In the genomic region with DNA sequence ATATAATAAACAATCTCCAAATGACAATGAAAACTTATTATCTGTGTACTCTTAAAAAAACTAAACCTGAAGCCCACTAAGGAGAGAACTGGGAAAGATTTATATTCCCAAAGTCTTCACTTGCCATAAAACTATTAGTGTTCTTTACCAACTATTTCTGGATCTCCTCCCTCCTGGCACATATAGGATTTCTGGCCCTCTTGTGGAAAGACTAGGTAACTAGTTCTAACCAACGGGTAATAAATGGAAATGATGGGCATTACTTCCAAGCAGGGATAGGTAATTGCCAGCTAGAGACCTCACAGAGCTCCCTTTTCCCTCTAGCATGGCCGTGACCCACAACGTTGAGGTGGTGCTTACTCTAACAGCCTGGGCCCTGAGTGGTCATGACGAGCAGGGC, we compare ENCODE assay signal across 9 cellular contexts.
DNase-seq lines count a peak whose midpoint lies in the region; ATAC-seq and TF ChIP-seq lines count a peak whose summit lies in the region.
"Had no signal": no experiment of that assay in that cellular context is flagged by ENCODE, and none has a peak within 500 bp of the region (broad histone marks: within the 10 kb centered on the region; RNA-seq: fewer than 3 reads in every experiment).

No MANE protein-coding gene starts in this region.

- TF ChIP-seq POLR2A in heart left ventricle (IDR thresholded peaks at IDR 0.05) = no peak

- WGBS in heart left ventricle, 4 donors = 25 to 43% (median 35%) methylated on average over 4 of the region's 4 CpGs

- no peaks in the 10 kb centered on the region for H3K36me3 ChIP-seq in heart left ventricle
- no peaks in the 10 kb centered on the region for H3K36me3 ChIP-seq in OCI-LY3 (replicated peaks; ENCODE audit: low read depth, low read length)

- H3K79me2 ChIP-seq in OCI-LY3 (ENCODE audit: low read length) = no peaks in the 10 kb centered on the region

- H3K36me3 Mint-ChIP-seq in effector memory CD8-positive, alpha-beta T cell (ENCODE audit: insufficient read depth) = no peaks in the 10 kb centered on the region

- no peak for ATAC-seq in heart left ventricle
- no peak for ATAC-seq in GM21529 (IDR thresholded peaks at IDR 0.05; ENCODE audit: unreplicated experiment)
- ATAC-seq in effector memory CD8-positive, alpha-beta T cell (replicated peaks) = no peak

- H3K27me3 ChIP-seq in heart left ventricle = no peaks in the 10 kb centered on the region
- H3K27me3 ChIP-seq in OCI-LY3 (ENCODE audit: low read depth, low read length) = no peaks in the 10 kb centered on the region

- no peak overlapping the region for H3K4me2 ChIP-seq in OCI-LY3 (ENCODE audit: low read length)

- H3K27ac Mint-ChIP-seq in effector memory CD8-positive, alpha-beta T cell = no peak overlapping the region
- H3K27ac Mint-ChIP-seq: T-helper 2 cell treated with Interferon-gamma antibody and Interleukin-4, amounts not matched to agents 5 μg/mL and 100 μg/mL, for 36 hours had no signal

- H3K27ac ChIP-seq in heart left ventricle = no peak overlapping the region
- no peak overlapping the region for H3K27ac ChIP-seq in OCI-LY3 (ENCODE audit: low read length)

- TF ChIP-seq CTCF in heart left ventricle (IDR thresholded peaks at IDR 0.05) (peak in 8 of 12 donors; percentile 7 to 41 (median 29)), OCI-LY3 (IDR thresholded peaks at IDR 0.05; ENCODE audit: low read depth, low read length) (peak; percentile 53)

- H3K27me3 Mint-ChIP-seq in effector memory CD8-positive, alpha-beta T cell = peaks cover 27 to 29% of the 10 kb centered on the region in 2 donors

- no peak overlapping the region for H3K4me3 Mint-ChIP-seq in effector memory CD8-positive, alpha-beta T cell
- H3K4me3 Mint-ChIP-seq: T-helper 2 cell treated with Interferon-gamma antibody and Interleukin-4, amounts not matched to agents 5 μg/mL and 100 μg/mL, for 36 hours had no signal

- H4K20me1 ChIP-seq in OCI-LY3 (ENCODE audit: insufficient read depth, low read length) = no peaks in the 10 kb centered on the region

- H2AFZ ChIP-seq in OCI-LY3 (ENCODE audit: low read depth, low read length) = no peak overlapping the region

- no peak overlapping the region for H3K9ac ChIP-seq in OCI-LY3 (ENCODE audit: low read length)

- H3K9me3 ChIP-seq in heart left ventricle (no peaks in the 10 kb centered on the region), OCI-LY3 (ENCODE audit: insufficient read depth, low read length) (no peaks in the 10 kb centered on the region)

- no peaks in the 10 kb centered on the region for H3K4me1 ChIP-seq in heart left ventricle
- H3K4me1 ChIP-seq in OCI-LY3 (ENCODE audit: low read length) = no peaks in the 10 kb centered on the region

- DNase-seq in heart left ventricle = no peak
- no peak for DNase-seq in cardiac septum (ENCODE audit: low spot score)
- DNase-seq in fibroblast of gingiva (ENCODE audit: low read depth) = peak; percentile 6
- no peak for DNase-seq in occipital lobe (lab: John Stamatoyannopoulos, UW)
- no peak for DNase-seq in effector memory CD8-positive, alpha-beta T cell
- no peak for DNase-seq in kidney glomerular epithelial cell (lab: John Stamatoyannopoulos, UW)

- H3K4me1 Mint-ChIP-seq in effector memory CD8-positive, alpha-beta T cell (ENCODE audit: low read depth in 2 of 2) = no peaks in the 10 kb centered on the region

- intact Hi-C loops in heart left ventricle (cut with DNase I) (loop anchor here in 2 of 10 donors (5.0 to 10.0 kb wide), 3 partner anchors 259 to 329 kb away; no protein-coding TSS in a partner anchor), cardiac septum (cut with DNase I) (no loop called here)

- H3K9me3 Mint-ChIP-seq in effector memory CD8-positive, alpha-beta T cell = no peaks in the 10 kb centered on the region
- H3K9me3 Mint-ChIP-seq: T-helper 2 cell treated with Interferon-gamma antibody and Interleukin-4, amounts not matched to agents 5 μg/mL and 100 μg/mL, for 36 hours had no signal

- no peak overlapping the region for H3K4me3 ChIP-seq in heart left ventricle
- no peak overlapping the region for H3K4me3 ChIP-seq in OCI-LY3 (ENCODE audit: low read length)
